Comparison of ENCODE assay signal across 6 cellular contexts in genomic region chr1:46248122-46248920, GRCh38. TPM values are rescaled to one million over a fixed set of nuclear protein-coding genes. Genes with fewer than 3 reads are reported as not detected.
A peak's percentile ranks its signal among the peaks of the same experiment; 100 is the strongest.
DNase-seq lines count a peak whose midpoint lies in the region; ATAC-seq, FAIRE-seq and TF ChIP-seq lines count a peak whose summit lies in the region.

No MANE protein-coding gene starts in this region.

- peak overlapping the region; percentile 89 for H3K4me3 Mint-ChIP-seq in natural killer cell

- ATAC-seq in natural killer cell (no peak), GM21390 (IDR thresholded peaks at IDR 0.05; ENCODE audit: unreplicated experiment) (no peak)

- TF ChIP-seq CTCF in ascending aorta (IDR thresholded peaks at IDR 0.05) (no peak), natural killer cell (IDR thresholded peaks at IDR 0.05) (no peak)

- no peaks in the 10 kb centered on the region for H3K36me3 Mint-ChIP-seq in natural killer cell

- DNase-seq in GM12891 (ENCODE audit: insufficient read length, low spot score) = peak; percentile 19
- peak; percentile 59 to 75 for DNase-seq in NCI-H2081 (lab: John Stamatoyannopoulos, UW)
- peak in 1 of 2 donors; percentile 65 for DNase-seq in ascending aorta (ENCODE audit: low spot score in 2 of 2)
- DNase-seq in natural killer cell = no peak
- DNase-seq in kidney glomerular epithelial cell (lab: John Stamatoyannopoulos, UW) = no peak

- no peak overlapping the region for H3K27ac ChIP-seq in ascending aorta

- no peaks in the 10 kb centered on the region for H3K9me3 Mint-ChIP-seq in natural killer cell

- peak overlapping the region; percentile 59 to 74 for H3K4me3 ChIP-seq in ascending aorta

- no peak for TF ChIP-seq POLR2A in GM12891 (IDR thresholded peaks at IDR 0.05; ENCODE audit: low read depth, low read length)

- no peaks in the 10 kb centered on the region for H3K36me3 ChIP-seq in ascending aorta

- intact Hi-C loops in ascending aorta (cut with DNase I) = loop anchor here (10.0 kb wide), 1 partner anchor 1066 kb away; the partner anchor contains the start of gene STIL
- intact Hi-C loops in natural killer cell (cut with micrococcal nuclease) = loop anchor here (5.0 kb wide), 1 partner anchor 561 kb away; the partner anchor contains the start of genes GPBP1L1 and TMEM69

- no peaks in the 10 kb centered on the region for H3K9me3 ChIP-seq in ascending aorta

- no peaks in the 10 kb centered on the region for H3K27me3 Mint-ChIP-seq in natural killer cell (ENCODE audit: low read depth in 2 of 2)

- peak overlapping the region; percentile 68 to 89 for H3K27ac Mint-ChIP-seq in natural killer cell

- FAIRE-seq in GM12891 (lab: Jason Lieb, UNC) = peak; percentile 59

- H3K27me3 ChIP-seq in ascending aorta = no peaks in the 10 kb centered on the region

- H3K4me1 Mint-ChIP-seq in natural killer cell = peaks cover 0 to 21% of the 10 kb centered on the region in 2 donors

- H3K4me1 ChIP-seq in ascending aorta = peaks cover 0 to 13% of the 10 kb centered on the region in 2 donors

TF ChIP-seq in GM12891, 5 proteins besides CTCF, POLR2A, EP300 and RAD21:
- TF ChIP-seq TAF1 (IDR thresholded peaks at IDR 0.05; ENCODE audit: low read depth, low read length) = no peak

RNA-seq across cellular contexts. Expression of gene RAD54L, which starts 0.8 kb away (rescaled TPM):
- 15.2 TPM for polyA plus RNA-seq in GM12891 (2012; ENCODE audit: low read depth, missing spikeins)
- total RNA-seq in ascending aorta (not detected), natural killer cell (1 to 10 TPM; 1.8 to 2.3 (median 1.8) TPM)

RNA-seq across cellular contexts. Expression of gene LURAP1, which starts 45.2 kb away (rescaled TPM):
- polyA plus RNA-seq in GM12891 (2012; ENCODE audit: low read depth, missing spikeins) = not detected
- total RNA-seq in ascending aorta (7.2 TPM), natural killer cell (not detected)

RNA-seq across cellular contexts. Expression of gene POMGNT1, which starts 50.1 kb away (rescaled TPM):
- polyA plus RNA-seq in GM12891 (2012; ENCODE audit: low read depth, missing spikeins) = 20.6 TPM
- total RNA-seq in ascending aorta = 122 TPM
- 10 to 100 TPM; 35.8 to 51.3 (median 47.0) TPM for total RNA-seq in natural killer cell

RNA-seq across cellular contexts. Expression of gene LRRC41, which starts 55.1 kb away (rescaled TPM):
- 30.5 TPM for polyA plus RNA-seq in GM12891 (2012; ENCODE audit: low read depth, missing spikeins)
- total RNA-seq in ascending aorta = 102 TPM
- total RNA-seq in natural killer cell = 10 to 100 TPM; 35.0 to 43.9 (median 35.8) TPM

RNA-seq across cellular contexts. Expression of gene UQCRH, which starts 55.2 kb away (rescaled TPM):
- polyA plus RNA-seq in GM12891 (2012; ENCODE audit: low read depth, missing spikeins) = 648 TPM
- 120 TPM for total RNA-seq in ascending aorta
- total RNA-seq in natural killer cell = 100 to 1,000 TPM in 2 of 3 donors, 10 to 100 TPM in 1; 91.1 to 120 (median 107) TPM

Comparison
In these comparisons a context has a peak if more than half of its experiments do, and no peak if none do; other contexts are left out.
1. DNase-seq: peak in GM12891 (single experiment) and NCI-H2081 (2 of 2); none in natural killer cell (single experiment) and kidney glomerular epithelial cell (single experiment).